1 cellular context compared by ENCODE assay signal in genomic region chr7:138980575-138981285, GRCh38.
TF ChIP-seq lines count a peak whose summit lies in the region.

No MANE protein-coding gene starts in this region.

TF ChIP-seq in H1, 55 proteins besides CTCF, POLR2A, EP300 and RAD21 (continued from another document):
- 0 out of 2 replicates have a peak, but pooled peaks have one; percentile 19 for TF ChIP-seq E2F6 (IDR thresholded peaks at IDR 0.05)
- TF ChIP-seq MAX (IDR thresholded peaks at IDR 0.05) = peak; percentile 60
- no peak for TF ChIP-seq GTF2F1 (IDR thresholded peaks at IDR 0.05; ENCODE audit: borderline replicate concordance, low read depth, low read length)
- no peak for TF ChIP-seq HDAC2 (IDR thresholded peaks at IDR 0.05; ENCODE audit: borderline replicate concordance in 1 of 2, low read depth in 2 of 2, low read length in 2 of 2)
- TF ChIP-seq SP4 (IDR thresholded peaks at IDR 0.05; ENCODE audit: low read length) = no peak
- no peak for TF ChIP-seq KDM5A (IDR thresholded peaks at IDR 0.05; ENCODE audit: low read length)
- TF ChIP-seq SRF (IDR thresholded peaks at IDR 0.05; ENCODE audit: low read depth, low read length) = no peak
- peak; percentile 25 for TF ChIP-seq KDM4A (IDR thresholded peaks at IDR 0.05; ENCODE audit: low read depth, low read length, severe bottlenecking)
- TF ChIP-seq PHF8 (conservative IDR thresholded peaks at IDR 0.05; ENCODE audit: low read depth, low read length) = peak; percentile 56; the same call in 1 of the 2 replicates
- TF ChIP-seq POU5F1 (IDR thresholded peaks at IDR 0.05; ENCODE audit: low read depth, low read length) = no peak
- TF ChIP-seq ASH2L (IDR thresholded peaks at IDR 0.05; ENCODE audit: low read length) = peak; percentile 54
- TF ChIP-seq GABPA (IDR thresholded peaks at IDR 0.05; ENCODE audit: borderline replicate concordance, insufficient read depth, low read length) = no peak
- no peak for TF ChIP-seq SAP30 (IDR thresholded peaks at IDR 0.05; ENCODE audit: insufficient read depth, insufficient replicate concordance, low read length)
- no peak for TF ChIP-seq TCF12 (IDR thresholded peaks at IDR 0.05; ENCODE audit: low read depth, low read length)
- peak; percentile 42; the same call in 1 of the 2 replicates for TF ChIP-seq TAF1 (IDR thresholded peaks at IDR 0.05; ENCODE audit: low read depth, low read length)
- TF ChIP-seq SIX5 (IDR thresholded peaks at IDR 0.05; ENCODE audit: low read depth, low read length) = no peak
- no peak for TF ChIP-seq BRCA1 (IDR thresholded peaks at IDR 0.05; ENCODE audit: low read depth, low read length)
- no peak for TF ChIP-seq SP2 (IDR thresholded peaks at IDR 0.05; ENCODE audit: low read length)
